In genomic region chr10:115093286-115093775, GRCh38 we compare ENCODE assay signal across 8 cellular contexts. TPM values are rescaled to one million over a fixed set of nuclear protein-coding genes. Genes with fewer than 3 reads are reported as not detected.
DNase-seq lines count a peak whose midpoint lies in the region; ATAC-seq and TF ChIP-seq lines count a peak whose summit lies in the region.

TSS of gene ATRNL1 (plus strand) at chr10:115093365. CDS start at chr10:115093751, 386 bp downstream.

- TF ChIP-seq CTCF in RWPE2 (IDR thresholded peaks at IDR 0.05; ENCODE audit: poor library complexity, severe bottlenecking) (no peak), upper lobe of left lung (IDR thresholded peaks at IDR 0.05) (no peak)

- H3K4me1 ChIP-seq in RWPE2 (ENCODE audit: insufficient read depth, poor library complexity, severe bottlenecking) = no peaks in the 10 kb centered on the region
- peaks cover 7% of the 10 kb centered on the region for H3K4me1 ChIP-seq in effector memory CD4-positive, alpha-beta T cell (ENCODE audit: control insufficient read depth, insufficient read depth, low read length, poor library complexity, severe bottlenecking)
- H3K4me1 ChIP-seq in upper lobe of left lung = peaks cover 18 to 24% (median 20%) of the 10 kb centered on the region in 4 donors

- H3K27me3 Mint-ChIP-seq in memory B cell = peaks cover 9% of the 10 kb centered on the region

- no peak for TF ChIP-seq EP300 in upper lobe of left lung (IDR thresholded peaks at IDR 0.05)

- H3K4me3 Mint-ChIP-seq in memory B cell = peak within 1 kb of the TSS; percentile 87

- in situ Hi-C loops in Caki2 (cut with HindIII; ENCODE audit: low pct_unique_long_range_greater_than_20kb, low sequenced_read_pairs) = no loop called here

- ATAC-seq in GM19324 (IDR thresholded peaks at IDR 0.05; ENCODE audit: low FRiP score, unreplicated experiment) = peak; percentile 70
- ATAC-seq in HG03196 (IDR thresholded peaks at IDR 0.05; ENCODE audit: unreplicated experiment) = peak; percentile 65
- ATAC-seq in RWPE2 (ENCODE audit: low read depth) = peak; percentile 42
- ATAC-seq in memory B cell (ENCODE audit: low read depth) = peak; percentile 73
- peak in 1 of 2 donors; percentile 93 for ATAC-seq in upper lobe of left lung (ENCODE audit: low FRiP score in 2 of 2)

- no peak for TF ChIP-seq POLR2A in upper lobe of left lung (IDR thresholded peaks at IDR 0.05)

- no peaks in the 10 kb centered on the region for H3K36me3 ChIP-seq in RWPE2 (ENCODE audit: low read depth)
- no peaks in the 10 kb centered on the region for H3K36me3 ChIP-seq in effector memory CD4-positive, alpha-beta T cell (ENCODE audit: control insufficient read depth, insufficient read depth, low read length)
- no peaks in the 10 kb centered on the region for H3K36me3 ChIP-seq in upper lobe of left lung

- DNase-seq in Caki2 (ENCODE audit: low read depth) = peak; percentile 79
- DNase-seq in RWPE2 (ENCODE audit: low spot score) = no peak
- DNase-seq in effector memory CD4-positive, alpha-beta T cell = no peak
- DNase-seq in memory B cell (ENCODE audit: low spot score in 2 of 2) = peak in 1 of 2 donors; percentile 36
- peak in 1 of 2 donors; percentile 88 for DNase-seq in upper lobe of left lung
- DNase-seq in DMS79 treated with DMSO at 0.1 percent for 48 hours (lab: John Stamatoyannopoulos, UW) = no peak

- H3K4me3 ChIP-seq in RWPE2 (ENCODE audit: severe bottlenecking) = peak within 1 kb of the TSS; percentile 47
- peak within 1 kb of the TSS; percentile 45 for H3K4me3 ChIP-seq in effector memory CD4-positive, alpha-beta T cell (ENCODE audit: insufficient read depth, low read depth, low read length, poor library complexity, severe bottlenecking)
- peak within 1 kb of the TSS; percentile 18 to 65 (median 58) for H3K4me3 ChIP-seq in upper lobe of left lung

- 1% methylated on average over 42 of the region's 70 CpGs; no CpG with 5 or more reads in 1 of the 2 donors for WGBS in upper lobe of left lung, 2 donors

- peaks cover 73% of the 10 kb centered on the region for H3K27me3 ChIP-seq in RWPE2 (ENCODE audit: insufficient read depth, poor library complexity, severe bottlenecking)
- H3K27me3 ChIP-seq in effector memory CD4-positive, alpha-beta T cell (replicated peaks; ENCODE audit: control insufficient read depth, insufficient read depth, low read length, poor library complexity, severe bottlenecking) = peaks cover 22% of the 10 kb centered on the region
- H3K27me3 ChIP-seq in upper lobe of left lung = peaks cover 0 to 23% (median 10%) of the 10 kb centered on the region in 4 donors

- H3K27ac ChIP-seq in RWPE2 (ENCODE audit: poor library complexity, severe bottlenecking) (no peak within 1 kb of the TSS), upper lobe of left lung (peak within 1 kb of the TSS in 1 of 4 donors; percentile 9)
- H3K27ac ChIP-seq in effector memory CD4-positive, alpha-beta T cell (ENCODE audit: insufficient read depth, low read length, poor library complexity, severe bottlenecking) = no peak within 1 kb of the TSS

- peaks cover 10% of the 10 kb centered on the region for H3K4me1 Mint-ChIP-seq in memory B cell

- H3K36me3 Mint-ChIP-seq in memory B cell = no peaks in the 10 kb centered on the region

- H3K9me3 Mint-ChIP-seq in memory B cell = no peaks in the 10 kb centered on the region

- no peaks in the 10 kb centered on the region for H3K9me3 ChIP-seq in RWPE2 (ENCODE audit: severe bottlenecking)
- H3K9me3 ChIP-seq in effector memory CD4-positive, alpha-beta T cell (ENCODE audit: control insufficient read depth, low read length) = no peaks in the 10 kb centered on the region
- no peaks in the 10 kb centered on the region for H3K9me3 ChIP-seq in upper lobe of left lung

- peak within 1 kb of the TSS; percentile 26 for H3K27ac Mint-ChIP-seq in memory B cell

RNA-seq across cellular contexts. Expression of gene ATRNL1, which starts in this region (rescaled TPM):
- total RNA-seq in Caki2 (2014; rRNA removed; shearing (Covaris generic); ENCODE audit: low replicate concordance) = 124 and 137 TPM in 2 replicates
- 1 to 10 TPM in 1 of 6 donors, under 1 TPM in 5; 0.11 to 1.0 (median 0.39) TPM for total RNA-seq in upper lobe of left lung

Comparison
In these comparisons a context has a peak if more than half of its experiments do, and no peak if none do; other contexts are left out.
1. RNA of gene ATRNL1 (total RNA-seq): 124 to 137 TPM in Caki2; 0.11 to 1.0 TPM in upper lobe of left lung; every median in the first group is over 10 times any median in the second.
2. Peak in every context shown above with its lines, with median percentiles within 50 percentile points of each other: H3K4me3 ChIP-seq.